Comparison of ENCODE assay signal across 34 cellular contexts in genomic region chr2:212644195-212644837, GRCh38.
"Had no signal": no experiment of that assay in that cellular context is flagged by ENCODE, and none has a peak within 500 bp of the region (broad histone marks: within the 10 kb centered on the region; RNA-seq: fewer than 3 reads in every experiment).

No MANE protein-coding gene starts in this region.

- H3K9me3 Mint-ChIP-seq: activated B cell treated with CpG ODN at 0.5 μM for 24 hours; activated CD4-positive, alpha-beta memory T cell treated with anti-CD3 and anti-CD28 coated beads for 36 hours; activated naive CD4-positive, alpha-beta T cell treated with anti-CD3 and anti-CD28 coated beads for 36 hours; activated T-helper 1 cell treated with anti-CD3 and anti-CD28 coated beads, Interleukin-12 subunit alpha, Interleukin-12 subunit beta, Interleukin-2, Interleukin-4 antibody, amounts not matched to agents 30 ng/mL and 10 ng/mL and 1 ng/mL, durations not matched to agents 14 hours and 24 hours and 36 hours; brain; T-helper 1 cell treated with Interleukin-12 subunit alpha and Interleukin-12 subunit beta and Interleukin-4 antibody, amounts not matched to agents 30 μg/mL and 1 μg/mL, for 36 hours; T-helper 2 cell treated with Interferon-gamma antibody and Interleukin-4, amounts not matched to agents 5 μg/mL and 100 μg/mL, for 36 hours had no signal

- H3K4me3 ChIP-seq: PC-9 had no signal

- H3K9ac ChIP-seq: KMS-11, SK-N-SH had no signal

- H3K9me3 ChIP-seq: SK-N-SH had no signal

- FAIRE-seq: bronchial epithelial cell, RCC 7860, TTC549 had no signal

- H3K4me3 Mint-ChIP-seq: activated B cell treated with CpG ODN at 0.5 μM for 24 hours; activated CD4-positive, alpha-beta memory T cell treated with anti-CD3 and anti-CD28 coated beads for 36 hours; activated naive CD4-positive, alpha-beta T cell treated with anti-CD3 and anti-CD28 coated beads for 36 hours; activated naive CD8-positive, alpha-beta T cell; activated naive CD8-positive, alpha-beta T cell treated with anti-CD3 and anti-CD28 coated beads, Interleukin-2, amount 50 U/mL, for 24 hours; activated T-cell treated with anti-CD3 and anti-CD28 coated beads, Interleukin-2, amount 50 U/mL, for 4 hours; activated T-helper 1 cell treated with anti-CD3 and anti-CD28 coated beads, Interleukin-12 subunit alpha, Interleukin-12 subunit beta, Interleukin-2, Interleukin-4 antibody, amounts not matched to agents 30 ng/mL and 10 ng/mL and 1 ng/mL, durations not matched to agents 14 hours and 24 hours and 36 hours; brain; T-helper 1 cell treated with Interleukin-12 subunit alpha and Interleukin-12 subunit beta and Interleukin-4 antibody, amounts not matched to agents 30 μg/mL and 1 μg/mL, for 36 hours; T-helper 2 cell treated with Interferon-gamma antibody and Interleukin-4, amounts not matched to agents 5 μg/mL and 100 μg/mL, for 36 hours had no signal

- ATAC-seq: activated naive CD8-positive, alpha-beta T cell treated with anti-CD3 and anti-CD28 coated beads, Interleukin-2, amount 50 U/mL, for 24 hours; activated T-cell treated with anti-CD3 and anti-CD28 coated beads, Interleukin-2, amount 50 U/mL, for 4 hours had no signal

- H2AFZ ChIP-seq: PC-9 had no signal

- H3K4me2 ChIP-seq: KMS-11, PC-9, SK-N-SH had no signal

- H3K4me1 Mint-ChIP-seq: activated B cell treated with CpG ODN at 0.5 μM for 24 hours; activated naive CD8-positive, alpha-beta T cell treated with anti-CD3 and anti-CD28 coated beads, Interleukin-2, amount 50 U/mL, for 24 hours; brain had no signal

- H3K27me3 Mint-ChIP-seq: activated naive CD8-positive, alpha-beta T cell treated with anti-CD3 and anti-CD28 coated beads, Interleukin-2, amount 50 U/mL, for 24 hours had no signal

- H3K27ac ChIP-seq: KMS-11, PC-9 had no signal

- H3K36me3 Mint-ChIP-seq: activated CD4-positive, alpha-beta memory T cell treated with anti-CD3 and anti-CD28 coated beads for 36 hours; activated naive CD8-positive, alpha-beta T cell; brain had no signal

- DNase-seq: activated B cell treated with CpG ODN at 0.5 μM for 24 hours; activated CD4-positive, alpha-beta memory T cell treated with anti-CD3 and anti-CD28 coated beads for 36 hours; activated CD4-positive, alpha-beta T cell treated with anti-CD3 and anti-CD28 coated beads for 4 hours; activated CD4-positive, alpha-beta T cell treated with anti-CD3 and anti-CD28 coated beads, Interleukin-2, amount 50 U/mL, for 1 hour; activated CD4-positive, CD25-positive, alpha-beta regulatory T cell treated with anti-CD3 and anti-CD28 coated beads, Interleukin-2, amount 50 U/mL, for 72 hours; activated CD8-positive, alpha-beta memory T cell treated with anti-CD3 and anti-CD28 coated beads, Interleukin-2, amount 50 U/mL, for 4 hours; activated gamma-delta T cell treated with Interleukin-2 at 50 U/mL for 16 hours; activated naive CD4-positive, alpha-beta T cell treated with anti-CD3 and anti-CD28 coated beads for 36 hours; activated naive CD8-positive, alpha-beta T cell treated with anti-CD3 and anti-CD28 coated beads, Interleukin-2, amount 50 U/mL, for 24 hours; activated T-cell treated with anti-CD3 and anti-CD28 coated beads for 4 hours; activated T-cell treated with anti-CD3 and anti-CD28 coated beads, Interleukin-2, amount 50 U/mL, for 4 hours; anterior cingulate cortex; caudate nucleus; cerebellar nuclear complex; NCI-H1092 treated with DMSO at 0.1 percent for 48 hours; NCI-H1417; NCI-H146; NCI-H187; NCI-H2029 treated with DMSO at 0.1 percent for 48 hours; NCI-H2107; NCI-H226; NCI-H524 treated with DMSO at 0.1 percent for 48 hours; PC-9; Right ventricle myocardium superior; SK-N-SH had no signal

- H3K27ac Mint-ChIP-seq: activated B cell treated with CpG ODN at 0.5 μM for 24 hours; activated CD4-positive, alpha-beta memory T cell treated with anti-CD3 and anti-CD28 coated beads for 36 hours; activated naive CD4-positive, alpha-beta T cell treated with anti-CD3 and anti-CD28 coated beads for 36 hours; activated naive CD8-positive, alpha-beta T cell; activated naive CD8-positive, alpha-beta T cell treated with anti-CD3 and anti-CD28 coated beads, Interleukin-2, amount 50 U/mL, for 24 hours; activated T-helper 1 cell treated with anti-CD3 and anti-CD28 coated beads, Interleukin-12 subunit alpha, Interleukin-12 subunit beta, Interleukin-2, Interleukin-4 antibody, amounts not matched to agents 30 ng/mL and 10 ng/mL and 1 ng/mL, durations not matched to agents 14 hours and 24 hours and 36 hours; brain; T-helper 1 cell treated with Interleukin-12 subunit alpha and Interleukin-12 subunit beta and Interleukin-4 antibody, amounts not matched to agents 30 μg/mL and 1 μg/mL, for 36 hours; T-helper 2 cell treated with Interferon-gamma antibody and Interleukin-4, amounts not matched to agents 5 μg/mL and 100 μg/mL, for 36 hours had no signal
